17 cellular contexts compared by ENCODE assay signal in genomic region chr3:106336619-106337018, GRCh38.
"Had no signal": no experiment of that assay in that cellular context is flagged by ENCODE, and none has a peak within 500 bp of the region (broad histone marks: within the 10 kb centered on the region; RNA-seq: fewer than 3 reads in every experiment).

No MANE protein-coding gene starts in this region.

- H3K27me3 ChIP-seq: adrenal gland, vagina had no signal

- H3K4me3 Mint-ChIP-seq: activated B cell treated with CpG ODN at 0.5 μM for 24 hours, neural crest cell, T-helper 17 cell had no signal

- H3K4me1 ChIP-seq: adrenal gland, left ventricle myocardium inferior, pancreas had no signal

- DNase-seq: activated B cell treated with CpG ODN at 0.5 μM for 24 hours; activated CD4-positive, alpha-beta T cell treated with anti-CD3 and anti-CD28 coated beads, Interleukin-2, amount 50 U/mL, for 4 hours; activated gamma-delta T cell; adrenal gland; central memory CD4-positive, alpha-beta T cell; cortex of kidney; effector memory CD4-positive, alpha-beta T cell; kidney; left ventricle myocardium inferior; mesenchymal stem cell; pancreas; SK-N-SH; stimulated activated CD4-positive, alpha-beta T cell treated with anti-CD3 and anti-CD28 coated beads, Interleukin-4, amount 100 ng/mL, for 1 hour; stimulated activated CD8-positive, alpha-beta memory T cell treated with anti-CD3 and anti-CD28 coated beads, Interleukin-4, amount 100 ng/mL, for 48 hours; T-helper 17 cell had no signal

- H3K4me3 ChIP-seq: adrenal gland, left ventricle myocardium inferior, pancreas, vagina had no signal

- ATAC-seq: pancreas, T-helper 17 cell had no signal

- H3K9me3 Mint-ChIP-seq: neural crest cell had no signal

- H3K9ac ChIP-seq: SK-N-SH had no signal

- H3K36me3 ChIP-seq: adrenal gland, left ventricle myocardium inferior, pancreas, vagina had no signal

- H3K27me3 Mint-ChIP-seq: activated B cell treated with CpG ODN at 0.5 μM for 24 hours, T-helper 17 cell had no signal

- H3K9me3 ChIP-seq: adrenal gland, left ventricle myocardium inferior, pancreas, SK-N-SH, vagina had no signal

- H3K27ac ChIP-seq: adrenal gland, left ventricle myocardium inferior, pancreas, vagina had no signal

- H3K4me2 ChIP-seq: SK-N-SH had no signal

- H3K27ac Mint-ChIP-seq: activated B cell treated with CpG ODN at 0.5 μM for 24 hours, T-helper 17 cell had no signal
